ENCODE assay signal across 8 cellular contexts in the genomic region with DNA sequence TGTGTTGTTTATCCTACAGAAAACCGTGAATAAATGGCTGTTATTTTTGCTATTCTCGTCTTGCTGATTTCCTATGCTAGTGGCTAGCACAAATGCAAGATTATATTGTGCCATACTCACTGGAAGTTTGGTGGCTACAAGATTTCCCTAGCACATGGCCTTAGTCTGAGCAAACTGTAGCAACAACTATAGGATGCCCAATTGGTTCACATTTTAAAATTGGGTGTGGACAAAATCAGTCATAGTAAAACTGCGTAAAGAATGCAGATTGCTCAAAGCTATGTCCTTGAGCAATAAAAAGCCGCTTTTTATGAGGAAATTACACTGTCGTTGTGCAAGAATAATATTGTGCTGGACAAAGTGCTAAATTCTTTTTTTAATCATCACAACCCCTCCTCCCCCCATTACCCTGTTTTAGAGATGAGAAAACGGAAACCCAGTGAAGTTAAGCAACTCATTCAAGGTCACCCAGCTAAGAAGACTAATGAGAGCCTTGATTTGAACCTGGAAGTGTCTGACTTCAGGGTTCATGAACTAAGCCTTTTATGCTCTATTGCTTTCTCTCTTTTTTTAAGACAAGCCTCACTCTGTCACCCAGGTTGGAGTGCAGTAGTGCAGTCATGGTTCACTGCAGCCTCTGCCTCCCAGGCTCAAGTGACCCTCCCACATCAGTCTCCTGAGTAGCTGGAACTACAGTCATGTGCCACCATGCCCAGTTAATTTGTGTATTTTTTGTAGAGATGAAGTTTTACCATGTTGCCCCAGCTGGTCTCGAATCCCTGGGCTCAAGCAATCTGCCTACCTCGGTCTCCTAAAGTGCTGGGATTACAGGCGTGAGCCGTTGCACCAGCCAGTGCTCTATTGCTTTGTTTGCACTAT.
DNase-seq lines count a peak whose midpoint lies in the region; ATAC-seq and TF ChIP-seq lines count a peak whose summit lies in the region.

No MANE protein-coding gene starts in this region.

- H4K20me1 ChIP-seq in OCI-LY7 (ENCODE audit: insufficient read depth, low read length) (no peaks in the 10 kb centered on the region), fibroblast of lung (ENCODE audit: control insufficient read depth, extremely low read depth, insufficient read depth, low read length) (no peaks in the 10 kb centered on the region)

- peaks cover 97% of the 10 kb centered on the region for H3K4me1 Mint-ChIP-seq in HFFc6 (ENCODE audit: low read depth)

- H3K4me3 ChIP-seq in OCI-LY7 (ENCODE audit: low read depth, low read length, poor library complexity, severe bottlenecking) (no peak overlapping the region), fibroblast of lung (replicated peaks in 1 of 4; ENCODE audit: control extremely low read depth in 1 of 4, insufficient read depth in 1 of 4, low read depth in 3 of 4, low read length in 4 of 4) (peak overlapping the region in 1 of 4 experiments; percentile 27), skeletal muscle satellite cell (ENCODE audit: low read length) (peak overlapping the region; percentile 33)

- TF ChIP-seq CTCF in HFFc6 (IDR thresholded peaks at IDR 0.05) (no peak), OCI-LY7 (conservative IDR thresholded peaks at IDR 0.05; ENCODE audit: low read length) (no peak), fibroblast of lung (conservative IDR thresholded peaks at IDR 0.05 in 1 of 2, IDR thresholded peaks at IDR 0.05 in 1 of 2; ENCODE audit: low read depth in 1 of 2, low read length in 2 of 2) (no peak), GM13977 (IDR thresholded peaks at IDR 0.05; ENCODE audit: extremely low read depth, insufficient read depth, missing control alignments) (no peak)

- H3K36me3 Mint-ChIP-seq in HFFc6 (ENCODE audit: low read depth): peaks cover 29% of the 10 kb centered on the region

- no peaks in the 10 kb centered on the region for H3K4me1 ChIP-seq in OCI-LY7 (ENCODE audit: insufficient read depth, low read length, poor library complexity, severe bottlenecking)
- H3K4me1 ChIP-seq in fibroblast of lung (ENCODE audit: control insufficient read depth, extremely low read depth, insufficient read depth, low read length): peaks cover 32% of the 10 kb centered on the region
- peaks cover 61% of the 10 kb centered on the region for H3K4me1 ChIP-seq in skeletal muscle satellite cell (ENCODE audit: control insufficient read depth, insufficient read depth, low read length)

- peaks cover 3% of the 10 kb centered on the region for H3K9me3 Mint-ChIP-seq in HFFc6

- H3K27ac Mint-ChIP-seq in HFFc6: peak overlapping the region; percentile 97

- H3K27ac ChIP-seq in OCI-LY7 (ENCODE audit: low read depth, low read length, poor library complexity, severe bottlenecking): no peak overlapping the region
- H3K27ac ChIP-seq in fibroblast of lung (ENCODE audit: insufficient read depth, low read length): peak overlapping the region; percentile 89

- no peak for ATAC-seq in GM18502 (IDR thresholded peaks at IDR 0.05; ENCODE audit: poor library complexity, unreplicated experiment)

- CTCF ChIA-PET in OCI-LY7 (lab: Charles Lee; ENCODE audit: unreplicated experiment): no interaction called here

- intact Hi-C loops in OCI-LY7 (cut with micrococcal nuclease; ENCODE audit: unreplicated experiment): no loop called here

- H3K27me3 ChIP-seq in fibroblast of lung (ENCODE audit: control insufficient read depth, insufficient read depth, low read length): no peaks in the 10 kb centered on the region
- no peaks in the 10 kb centered on the region for H3K27me3 ChIP-seq in skeletal muscle satellite cell (ENCODE audit: control insufficient read depth, insufficient read depth, low read length)

- H3K79me2 ChIP-seq in OCI-LY7 (ENCODE audit: insufficient read depth, low read depth, low read length) (no peaks in the 10 kb centered on the region), fibroblast of lung (ENCODE audit: control insufficient read depth, insufficient read depth, low read length) (peaks cover 73% of the 10 kb centered on the region)

- no peaks in the 10 kb centered on the region for H3K36me3 ChIP-seq in OCI-LY7 (ENCODE audit: insufficient read depth, low read length)
- H3K36me3 ChIP-seq in fibroblast of lung (ENCODE audit: control insufficient read depth, insufficient read depth, low read length): no peaks in the 10 kb centered on the region
- H3K36me3 ChIP-seq in skeletal muscle satellite cell (ENCODE audit: insufficient read depth, low read length): no peaks in the 10 kb centered on the region

- H3K4me3 Mint-ChIP-seq in HFFc6: peak overlapping the region; percentile 79

- H3K4me2 ChIP-seq in OCI-LY7 (ENCODE audit: low read length) (no peak overlapping the region), fibroblast of lung (ENCODE audit: extremely low read depth, insufficient read depth, low read length) (peak overlapping the region; percentile 59), skeletal muscle satellite cell (ENCODE audit: low read length) (peak overlapping the region; percentile 70)

- no peaks in the 10 kb centered on the region for H3K9me3 ChIP-seq in OCI-LY7 (ENCODE audit: low read length)
- H3K9me3 ChIP-seq in fibroblast of lung (ENCODE audit: control insufficient read depth, insufficient read depth, low read depth, low read length): no peaks in the 10 kb centered on the region
- H3K9me3 ChIP-seq in skeletal muscle satellite cell (replicated peaks; ENCODE audit: low read length): no peaks in the 10 kb centered on the region

- no peaks in the 10 kb centered on the region for H3K9me2 ChIP-seq in OCI-LY7 (ENCODE audit: insufficient read depth, low read length)

- peaks cover 2% of the 10 kb centered on the region for H3K27me3 Mint-ChIP-seq in HFFc6 (ENCODE audit: insufficient read depth)

- in situ Hi-C loops in GM13977 (cut with MboI; ENCODE audit: low pct_unique_long_range_greater_than_20kb, low sequenced_read_pairs, unreplicated experiment): no loop called here

- no TSS peak for BruUV-seq in OCI-LY7 (replicated peaks; lab: Mats Ljungman, UMichigan)

- DNase-seq in GM04503 (ENCODE audit: low read depth) (peak; percentile 99), HFFc6 (peak; percentile 98), OCI-LY7 (ENCODE audit: low spot score) (peak; percentile 20), fibroblast of lung (ENCODE audit: low read depth in 2 of 2) (peak; percentile 95 to 99), GM13977 (ENCODE audit: low spot score) (no peak)
- DNase-seq in activated T-cell treated with anti-CD3 and anti-CD28 coated beads, Interleukin-2, amount 50 U/mL, for 1 hour: no peak

- H2AFZ ChIP-seq in OCI-LY7 (ENCODE audit: low read length) (no peak overlapping the region), fibroblast of lung (ENCODE audit: low read length) (no peak overlapping the region)

- H3K9ac ChIP-seq in fibroblast of lung (ENCODE audit: insufficient read depth, low read length) (no peak overlapping the region), skeletal muscle satellite cell (ENCODE audit: low read depth, low read length) (peak overlapping the region; percentile 83)

- POLR2A ChIA-PET in OCI-LY7 (lab: Charles Lee): interaction anchor here (0.6 to 1.4 kb wide), 2 partner anchors 9 to 168 kb away, joined by 4 to 6 read pairs; no protein-coding TSS in a partner anchor

Comparison
In these comparisons a context has a peak if more than half of its experiments do, and no peak if none do; other contexts are left out.
1. DNase-seq: peak in GM04503 (single experiment), HFFc6 (single experiment), OCI-LY7 (single experiment) and fibroblast of lung (2 of 2); none in GM13977 (single experiment) and activated T-cell treated with anti-CD3 and anti-CD28 coated beads, Interleukin-2, amount 50 U/mL, for 1 hour (single experiment).